Comparison of ENCODE assay signal across 15 cellular contexts in the genomic region with DNA sequence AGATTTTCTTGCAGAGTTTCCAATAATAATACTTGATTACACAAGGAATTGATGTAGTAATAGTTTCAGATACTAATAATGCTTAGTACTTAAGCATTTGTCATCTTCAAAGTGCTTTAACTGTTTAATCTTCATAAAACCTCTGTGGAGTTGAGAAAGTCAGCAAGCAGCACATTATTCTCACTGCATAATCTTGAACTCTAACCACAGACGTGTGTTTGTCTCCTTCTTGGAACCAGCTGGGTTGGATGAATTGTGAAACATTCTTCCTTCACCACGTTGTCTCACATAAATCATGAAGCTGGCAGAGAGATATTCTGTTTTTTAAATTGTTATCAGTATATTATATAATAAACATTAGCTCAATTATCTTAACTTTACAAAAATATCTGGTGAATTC. TPM values are rescaled to one million over a fixed set of nuclear protein-coding genes. Genes with fewer than 3 reads are reported as not detected.
DNase-seq lines count a peak whose midpoint lies in the region; ATAC-seq and TF ChIP-seq lines count a peak whose summit lies in the region.
"Had no signal": no experiment of that assay in that cellular context is flagged by ENCODE, and none has a peak within 500 bp of the region (broad histone marks: within the 10 kb centered on the region; RNA-seq: fewer than 3 reads in every experiment).

No MANE protein-coding gene starts in this region.

- intact Hi-C loops in sciatic nerve (cut with DNase I) = no loop called here

- H3K27me3 ChIP-seq in BJ (ENCODE audit: control insufficient read depth, insufficient read depth, low read length) (peaks cover 2% of the 10 kb centered on the region; the same call in 1 of the 2 replicates), fibroblast of lung (ENCODE audit: control insufficient read depth, insufficient read depth, low read length) (no peaks in the 10 kb centered on the region)

- H3K9ac ChIP-seq in fibroblast of lung (ENCODE audit: insufficient read depth, low read length) = no peak overlapping the region

- no peaks in the 10 kb centered on the region for H4K20me1 ChIP-seq in fibroblast of lung (ENCODE audit: control insufficient read depth, extremely low read depth, insufficient read depth, low read length)

- DNase-seq in BJ (ENCODE audit: low read depth) (peak; percentile 1), NCI-H226 (peak; percentile 16), fibroblast of lung (ENCODE audit: low read depth in 2 of 2) (peak; percentile 9 to 18), sciatic nerve (ENCODE audit: low spot score) (no peak), NCI-H1436 (lab: John Stamatoyannopoulos, UW) (no peak)
- no peak for DNase-seq in activated CD4-positive, alpha-beta memory T cell treated with anti-CD3 and anti-CD28 coated beads, Interleukin-2, amount 10 ng/mL, durations not matched to agents 7 days and 5 days
- DNase-seq: COR-L47; DMS153; H7; NCI-H1105; NCI-H187; NCI-H446 treated with DMSO at 0.1 percent for 48 hours; NK-92 treated with Interleukin-12 subunit alpha and Interleukin-12 subunit beta, amount 100 ng/mL, for 24 hours; SHP77 had no signal

- H3K4me1 Mint-ChIP-seq in activated CD4-positive, alpha-beta memory T cell treated with anti-CD3 and anti-CD28 coated beads, Interleukin-2, amount 10 ng/mL, durations not matched to agents 7 days and 5 days = peaks cover 2% of the 10 kb centered on the region

- H3K36me3 Mint-ChIP-seq in activated CD4-positive, alpha-beta memory T cell treated with anti-CD3 and anti-CD28 coated beads, Interleukin-2, amount 10 ng/mL, durations not matched to agents 7 days and 5 days (ENCODE audit: low read depth) = no peaks in the 10 kb centered on the region

- no peaks in the 10 kb centered on the region for H3K79me2 ChIP-seq in fibroblast of lung (ENCODE audit: control insufficient read depth, insufficient read depth, low read length)

- H3K27ac Mint-ChIP-seq in activated CD4-positive, alpha-beta memory T cell treated with anti-CD3 and anti-CD28 coated beads, Interleukin-2, amount 10 ng/mL, durations not matched to agents 7 days and 5 days = no peak overlapping the region

- CTCF ChIA-PET in BJ (lab: Yijun Ruan, JAX) = no interaction called here
- CTCF ChIA-PET in activated CD4-positive, alpha-beta memory T cell treated with anti-CD3 and anti-CD28 coated beads, Interleukin-2, amount 10 ng/mL, durations not matched to agents 7 days and 5 days (lab: Charles Lee) = no interaction called here

- no peak overlapping the region for H3K4me3 Mint-ChIP-seq in activated CD4-positive, alpha-beta memory T cell treated with anti-CD3 and anti-CD28 coated beads, Interleukin-2, amount 10 ng/mL, durations not matched to agents 7 days and 5 days

- no peaks in the 10 kb centered on the region for H3K4me1 ChIP-seq in fibroblast of lung (ENCODE audit: control insufficient read depth, extremely low read depth, insufficient read depth, low read length)

- H3K4me3 ChIP-seq in BJ (ENCODE audit: low read depth, low read length) (no peak overlapping the region), fibroblast of lung (replicated peaks in 1 of 4; ENCODE audit: control extremely low read depth in 1 of 4, insufficient read depth in 1 of 4, low read depth in 3 of 4, low read length in 4 of 4) (no peak overlapping the region)

- peak; percentile 84 for ATAC-seq in sciatic nerve
- ATAC-seq in GM21576 (IDR thresholded peaks at IDR 0.05; ENCODE audit: unreplicated experiment) = no peak

- H3K9me3 ChIP-seq in fibroblast of lung (ENCODE audit: control insufficient read depth, insufficient read depth, low read depth, low read length) = no peaks in the 10 kb centered on the region

- H3K36me3 ChIP-seq in BJ (ENCODE audit: control insufficient read depth, insufficient read depth, low read length) (no peaks in the 10 kb centered on the region), fibroblast of lung (ENCODE audit: control insufficient read depth, insufficient read depth, low read length) (no peaks in the 10 kb centered on the region)

- no peaks in the 10 kb centered on the region for H3K9me3 Mint-ChIP-seq in activated CD4-positive, alpha-beta memory T cell treated with anti-CD3 and anti-CD28 coated beads, Interleukin-2, amount 10 ng/mL, durations not matched to agents 7 days and 5 days

- H2AFZ ChIP-seq in fibroblast of lung (ENCODE audit: low read length) = no peak overlapping the region

- no peak overlapping the region for H3K4me2 ChIP-seq in fibroblast of lung (ENCODE audit: extremely low read depth, insufficient read depth, low read length)

- H3K27ac ChIP-seq in fibroblast of lung (ENCODE audit: insufficient read depth, low read length) = no peak overlapping the region

- peaks cover 14% of the 10 kb centered on the region for H3K27me3 Mint-ChIP-seq in activated CD4-positive, alpha-beta memory T cell treated with anti-CD3 and anti-CD28 coated beads, Interleukin-2, amount 10 ng/mL, durations not matched to agents 7 days and 5 days

- POLR2A ChIA-PET in BJ (lab: Charles Lee) = no interaction called here
- POLR2A ChIA-PET in activated CD4-positive, alpha-beta memory T cell treated with anti-CD3 and anti-CD28 coated beads, Interleukin-2, amount 10 ng/mL, durations not matched to agents 7 days and 5 days (lab: Charles Lee) = no interaction called here

- TF ChIP-seq CTCF in BJ (IDR thresholded peaks at IDR 0.05; ENCODE audit: insufficient read depth, low read depth, low read length) = no peak
- TF ChIP-seq CTCF in fibroblast of lung (conservative IDR thresholded peaks at IDR 0.05 in 1 of 2, IDR thresholded peaks at IDR 0.05 in 1 of 2; ENCODE audit: low read depth in 1 of 2, low read length in 2 of 2) = no peak

RNA-seq across cellular contexts. Expression of a gene that starts 55.0 kb away (rescaled TPM):
- polyA plus RNA-seq in BJ (2011; rRNA removed) (10.0 and 19.3 TPM in 2 replicates), fibroblast of lung (19.1 and 20.5 TPM in 2 replicates)
- polyA minus RNA-seq in BJ (2011; rRNA and poly(A)+ RNA removed) = 13.5 and 18.0 TPM in 2 replicates
- total RNA-seq in fibroblast of lung (22.1 and 22.8 TPM in 2 replicates), sciatic nerve (18.3 TPM)
- polyA plus RNA-seq in fibroblast of lung (2012) = 11.8 and 12.4 TPM in 2 replicates
- polyA minus RNA-seq in fibroblast of lung (ENCODE audit: low replicate concordance) = 22.2 and 40.3 TPM in 2 replicates
- 10 to 100 TPM; 26.4 to 28.1 TPM for total RNA-seq in activated CD4-positive, alpha-beta memory T cell treated with anti-CD3 and anti-CD28 coated beads, Interleukin-2, amount 10 ng/mL, durations not matched to agents 7 days and 5 days

Comparison
In these comparisons a context has a peak if more than half of its experiments do, and no peak if none do; other contexts are left out.
1. DNase-seq: peak in BJ (single experiment), NCI-H226 (single experiment) and fibroblast of lung (2 of 2); none in sciatic nerve (single experiment), NCI-H1436 (single experiment) and activated CD4-positive, alpha-beta memory T cell treated with anti-CD3 and anti-CD28 coated beads, Interleukin-2, amount 10 ng/mL, durations not matched to agents 7 days and 5 days (single experiment).